In the genomic region with DNA sequence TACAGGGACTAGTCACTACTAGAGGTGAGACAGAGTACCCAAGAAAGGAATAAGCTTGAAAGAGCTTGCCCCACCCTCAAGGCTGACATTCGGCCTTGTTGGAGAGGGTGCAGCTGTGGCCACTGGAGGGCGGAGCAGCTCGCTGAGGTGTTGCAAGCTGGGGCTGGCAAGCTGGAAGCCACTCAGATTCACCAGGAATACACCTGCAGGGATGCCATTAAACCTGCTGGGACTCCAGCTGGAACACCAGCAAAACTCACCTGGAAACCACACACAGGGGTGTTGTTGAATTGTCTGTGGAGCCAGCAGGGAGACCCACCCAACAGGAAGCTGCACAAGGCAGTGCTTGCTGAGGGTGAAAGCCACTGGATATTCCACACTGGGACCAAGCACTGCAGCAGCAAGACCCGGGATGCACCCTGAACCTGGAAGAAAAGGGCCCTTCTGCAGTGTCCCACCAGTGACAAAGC, we compare ENCODE assay signal across 9 cellular contexts. TPM values are rescaled to one million over a fixed set of nuclear protein-coding genes. Genes with fewer than 3 reads are reported as not detected.
DNase-seq lines count a peak whose midpoint lies in the region; ATAC-seq and TF ChIP-seq lines count a peak whose summit lies in the region.
"Had no signal": no experiment of that assay in that cellular context is flagged by ENCODE, and none has a peak within 500 bp of the region (broad histone marks: within the 10 kb centered on the region; RNA-seq: fewer than 3 reads in every experiment).

No MANE protein-coding gene starts in this region.

- H2BK5ac ChIP-seq in IMR-90 (ENCODE audit: low read depth, low read length, poor library complexity, severe bottlenecking): no peak overlapping the region

- no peak overlapping the region for H3K23ac ChIP-seq in IMR-90 (ENCODE audit: low read depth, low read length)

- peak; percentile 25; the same call in 1 of the 2 replicates for TF ChIP-seq CTCF in IMR-90 (conservative IDR thresholded peaks at IDR 0.05; ENCODE audit: low read depth, low read length)

- BruUV-seq in IMR-90 (replicated peaks; lab: Mats Ljungman, UMichigan): no TSS peak

- peaks cover 0 to 9% of the 10 kb centered on the region in 2 experiments; a peak in 1 of 4 replicates for H3K79me1 ChIP-seq in IMR-90 (ENCODE audit: low read depth in 1 of 2, low read length in 2 of 2)

- no peak overlapping the region for H4K91ac ChIP-seq in IMR-90 (ENCODE audit: insufficient read depth, low read depth, low read length)

- H3K4ac ChIP-seq in IMR-90 (ENCODE audit: low read depth, low read length): no peak overlapping the region

- peak; percentile 72 for DNase-seq in activated CD4-positive, alpha-beta T cell treated with anti-CD3 and anti-CD28 coated beads for 36 hours
- no peak for DNase-seq in activated CD4-positive, alpha-beta T cell treated with anti-CD3 and anti-CD28 coated beads for 4 hours
- peak; percentile 25 for DNase-seq in IMR-90
- peak; percentile 37 to 39 for DNase-seq in SJCRH30
- no peak for DNase-seq in right cardiac atrium
- no peak for DNase-seq in NCI-H226
- DNase-seq in activated CD4-positive, CD25-positive, alpha-beta regulatory T cell (lab: John Stamatoyannopoulos, UW): no peak

- H3K56ac ChIP-seq in IMR-90 (ENCODE audit: extremely low read depth, insufficient read depth, low read length): no peak overlapping the region

- ATAC-seq in activated CD4-positive, alpha-beta T cell treated with anti-CD3 and anti-CD28 coated beads for 36 hours: peak; percentile 69
- ATAC-seq in GM21528 (IDR thresholded peaks at IDR 0.05; ENCODE audit: low FRiP score, unreplicated experiment) (peak; percentile 52), IMR-90 (ENCODE audit: low read depth) (no peak), right cardiac atrium (peak; percentile 27 to 55)

- H3K4me3 Mint-ChIP-seq in activated CD4-positive, alpha-beta T cell treated with anti-CD3 and anti-CD28 coated beads for 36 hours: no peak overlapping the region
- H3K4me3 Mint-ChIP-seq: stimulated activated naive CD8-positive, alpha-beta T cell treated with anti-CD3 and anti-CD28 coated beads, Interleukin-15, Interleukin-2, amounts not matched to agents 100 ng/mL and 50 ng/mL, for 24 hours had no signal

- POLR2A ChIA-PET in activated CD4-positive, alpha-beta T cell treated with anti-CD3 and anti-CD28 coated beads for 36 hours (lab: Charles Lee): no interaction called here
- POLR2A ChIA-PET in IMR-90 (lab: Charles Lee; ENCODE audit: unreplicated experiment): no interaction called here

- H2BK120ac ChIP-seq in IMR-90 (ENCODE audit: low read depth, low read length): no peak overlapping the region

- H4K20me1 ChIP-seq in IMR-90 (ENCODE audit: insufficient read depth, low read length): no peaks in the 10 kb centered on the region

- no peak overlapping the region for H2AFZ ChIP-seq in IMR-90 (replicated peaks; ENCODE audit: low read length, poor library complexity)

- in situ Hi-C loops in IMR-90 (cut with MboI; ENCODE audit: low sequenced_read_pairs): no loop called here

- no peaks in the 10 kb centered on the region for H3K27me3 Mint-ChIP-seq in activated CD4-positive, alpha-beta T cell treated with anti-CD3 and anti-CD28 coated beads for 36 hours
- H3K27me3 Mint-ChIP-seq: stimulated activated naive CD8-positive, alpha-beta T cell treated with anti-CD3 and anti-CD28 coated beads, Interleukin-15, Interleukin-2, amounts not matched to agents 100 ng/mL and 50 ng/mL, for 24 hours had no signal

- no peak overlapping the region for H3K14ac ChIP-seq in IMR-90 (replicated peaks; ENCODE audit: low read depth, low read length)

- no peaks in the 10 kb centered on the region for H3K36me3 Mint-ChIP-seq in activated CD4-positive, alpha-beta T cell treated with anti-CD3 and anti-CD28 coated beads for 36 hours (ENCODE audit: low read depth)

- H2BK20ac ChIP-seq in IMR-90 (ENCODE audit: low read depth, low read length): no peak overlapping the region

- no peak overlapping the region for H3K18ac ChIP-seq in IMR-90 (ENCODE audit: low read depth, low read length)

- H3K4me2 ChIP-seq in IMR-90 (ENCODE audit: low read depth, low read length): no peak overlapping the region

- no peak for TF ChIP-seq POLR2A in IMR-90 (IDR thresholded peaks at IDR 0.05; ENCODE audit: low read depth, low read length)

- H2BK15ac ChIP-seq in IMR-90 (ENCODE audit: low read depth, low read length): no peak overlapping the region

- H2AK9ac ChIP-seq in IMR-90 (replicated peaks; ENCODE audit: low read depth, low read length, poor library complexity): no peak overlapping the region

- H3K36me3 ChIP-seq in IMR-90 (ENCODE audit: control insufficient read depth, insufficient read depth, low read length) (peaks cover 12% of the 10 kb centered on the region; the same call in 1 of the 2 replicates), SJCRH30 (peaks cover 45% of the 10 kb centered on the region)

- no peak overlapping the region for H3K9ac ChIP-seq in IMR-90 (ENCODE audit: low read depth, low read length)

- CTCF ChIA-PET in activated CD4-positive, alpha-beta T cell treated with anti-CD3 and anti-CD28 coated beads for 36 hours (lab: Charles Lee): interaction anchor here (0.6 to 6.7 kb wide), 16 partner anchors 10 to 694 kb away, joined by 3 to 44 read pairs (median 4); a partner anchor contains a TSS
- CTCF ChIA-PET in IMR-90 (lab: Yijun Ruan, JAX): interaction anchor here (0.6 to 2.1 kb wide), 7 partner anchors 10 to 498 kb away, joined by 3 to 10 read pairs (median 3); no protein-coding TSS in a partner anchor

- TF ChIP-seq RAD21 in IMR-90 (IDR thresholded peaks at IDR 0.05; ENCODE audit: low read length): no peak

- H2AK5ac ChIP-seq in IMR-90 (ENCODE audit: low read depth, low read length): no peak overlapping the region

- H3K4me1 ChIP-seq in IMR-90 (ENCODE audit: control insufficient read depth, insufficient read depth, low read length): peaks cover 19% of the 10 kb centered on the region
- peaks cover 6% of the 10 kb centered on the region; the same call in 1 of the 2 replicates for H3K4me1 ChIP-seq in SJCRH30
- no peaks in the 10 kb centered on the region for H3K4me1 ChIP-seq in right cardiac atrium (ENCODE audit: control insufficient read depth, insufficient read depth, low read length)

- intact Hi-C loops in activated CD4-positive, alpha-beta T cell treated with anti-CD3 and anti-CD28 coated beads for 36 hours (cut with DNase I, micrococcal nuclease): loop anchor here in 1 of 2 experiments (5.0 kb wide), 1 partner anchor 254 kb away; no protein-coding TSS in a partner anchor
- intact Hi-C loops in IMR-90 (cut with micrococcal nuclease) (loop anchor here (5.0 kb wide), 2 partner anchors 219 to 236 kb away; no protein-coding TSS in a partner anchor), right cardiac atrium (cut with DNase I) (loop anchor here in 1 of 4 donors (5.0 to 10.0 kb wide), 2 partner anchors 179 to 501 kb away; a partner anchor contains a TSS)

- dilution Hi-C loops in IMR-90 (cut with HindIII; ENCODE audit: low sequenced_read_pairs, unreplicated experiment): no loop called here

- WGBS in IMR-90 (ENCODE audit: extremely low coverage in 2 of 2, insufficient read length in 1 of 2), 2 experiments: 100% methylated on average over 1 of the region's 4 CpGs; no CpG with 5 or more reads in 1 of the 2 experiments
- WGBS in right cardiac atrium: 54% methylated on average over 4 of the region's 4 CpGs

- no peak overlapping the region for H4K5ac ChIP-seq in IMR-90 (ENCODE audit: low read depth, low read length)

- H3K9me3 ChIP-seq in IMR-90 (ENCODE audit: control insufficient read depth, insufficient read depth, low read length) (no peaks in the 10 kb centered on the region), SJCRH30 (replicated peaks) (no peaks in the 10 kb centered on the region), right cardiac atrium (ENCODE audit: control insufficient read depth, low read length) (no peaks in the 10 kb centered on the region)

- peaks cover 9% of the 10 kb centered on the region for H3K9me1 ChIP-seq in IMR-90 (ENCODE audit: insufficient read depth, low read length)

- H3K27ac ChIP-seq in IMR-90 (ENCODE audit: insufficient read depth, low read length) (no peak overlapping the region), SJCRH30 (no peak overlapping the region), right cardiac atrium (ENCODE audit: low read length) (no peak overlapping the region)

- no peaks in the 10 kb centered on the region for H3K27me3 ChIP-seq in IMR-90 (ENCODE audit: control insufficient read depth, insufficient read depth, low read length)
- no peaks in the 10 kb centered on the region for H3K27me3 ChIP-seq in SJCRH30
- H3K27me3 ChIP-seq in right cardiac atrium (ENCODE audit: control insufficient read depth, insufficient read depth): no peaks in the 10 kb centered on the region

- H3K27ac Mint-ChIP-seq in activated CD4-positive, alpha-beta T cell treated with anti-CD3 and anti-CD28 coated beads for 36 hours: no peak overlapping the region
- H3K27ac Mint-ChIP-seq: stimulated activated naive CD8-positive, alpha-beta T cell treated with anti-CD3 and anti-CD28 coated beads, Interleukin-15, Interleukin-2, amounts not matched to agents 100 ng/mL and 50 ng/mL, for 24 hours had no signal

- H3K4me1 Mint-ChIP-seq in activated CD4-positive, alpha-beta T cell treated with anti-CD3 and anti-CD28 coated beads for 36 hours: peaks cover 5% of the 10 kb centered on the region

- H3K9me3 Mint-ChIP-seq in activated CD4-positive, alpha-beta T cell treated with anti-CD3 and anti-CD28 coated beads for 36 hours (ENCODE audit: low read depth): no peaks in the 10 kb centered on the region
- H3K9me3 Mint-ChIP-seq: stimulated activated naive CD8-positive, alpha-beta T cell treated with anti-CD3 and anti-CD28 coated beads, Interleukin-15, Interleukin-2, amounts not matched to agents 100 ng/mL and 50 ng/mL, for 24 hours had no signal

- H4K8ac ChIP-seq in IMR-90 (ENCODE audit: low read depth in 2 of 2, low read length in 2 of 2): no peak overlapping the region

- H3K4me3 ChIP-seq in IMR-90 (ENCODE audit: insufficient read depth, low read depth, low read length): no peak overlapping the region
- H3K4me3 ChIP-seq in SJCRH30: no peak overlapping the region
- no peak overlapping the region for H3K4me3 ChIP-seq in right cardiac atrium (ENCODE audit: low read length)

RNA-seq across cellular contexts. Expression of a gene that starts 26.1 kb away (rescaled TPM):
- 10 to 100 TPM; 15.9 to 17.4 TPM for total RNA-seq in activated CD4-positive, alpha-beta T cell treated with anti-CD3 and anti-CD28 coated beads for 36 hours
- total RNA-seq in IMR-90 (2012; rRNA removed): 10.4 and 12.8 TPM in 2 replicates
- 6.7 and 7.1 TPM in 2 replicates for polyA plus RNA-seq in IMR-90 (2012; rRNA removed)
- polyA plus RNA-seq in IMR-90 (2012; cell fraction: cytosol; rRNA removed): 3.7 and 4.3 TPM in 2 replicates
- polyA plus RNA-seq in IMR-90 (2012; cell fraction: nucleus; rRNA removed; ENCODE audit: low replicate concordance): 5.6 and 8.1 TPM in 2 replicates
- 8.2 and 9.0 TPM in 2 replicates for total RNA-seq in SJCRH30 (2014; rRNA removed; shearing (Covaris generic))
- total RNA-seq in right cardiac atrium: 10 to 100 TPM in 3 of 4 donors, 1 to 10 TPM in 1; 9.8 to 13.4 (median 12.2) TPM
- 6.7 TPM for polyA plus RNA-seq in right cardiac atrium

RNA-seq across cellular contexts. Expression of a gene that starts 42.2 kb away (rescaled TPM):
- 10 to 100 TPM; 49.9 to 56.7 TPM for total RNA-seq in activated CD4-positive, alpha-beta T cell treated with anti-CD3 and anti-CD28 coated beads for 36 hours
- 6.3 and 16.9 TPM in 2 replicates for total RNA-seq in IMR-90 (2012; rRNA removed)
- 4.7 and 5.4 TPM in 2 replicates for polyA plus RNA-seq in IMR-90 (2012; rRNA removed)
- polyA plus RNA-seq in IMR-90 (2012; cell fraction: cytosol; rRNA removed): 0.20 and 0.66 TPM in 2 replicates
- polyA plus RNA-seq in IMR-90 (2012; cell fraction: nucleus; rRNA removed; ENCODE audit: low replicate concordance): 0.16 and 1.2 TPM in 2 replicates
- 43.9 and 50.3 TPM in 2 replicates for total RNA-seq in SJCRH30 (2014; rRNA removed; shearing (Covaris generic))
- 1 to 10 TPM; 1.1 to 2.6 (median 1.8) TPM for total RNA-seq in right cardiac atrium
- 0.81 TPM for polyA plus RNA-seq in right cardiac atrium

Comparison
In these comparisons a context has a peak if more than half of its experiments do, and no peak if none do; other contexts are left out.
1. DNase-seq: peak in activated CD4-positive, alpha-beta T cell treated with anti-CD3 and anti-CD28 coated beads for 36 hours (single experiment), IMR-90 (single experiment) and SJCRH30 (2 of 2); none in activated CD4-positive, alpha-beta T cell treated with anti-CD3 and anti-CD28 coated beads for 4 hours (0 of 2), right cardiac atrium (0 of 3), NCI-H226 (single experiment) and activated CD4-positive, CD25-positive, alpha-beta regulatory T cell (0 of 4).